28 cellular contexts compared by ENCODE assay signal in genomic region chr4:148550788-148551187, GRCh38.
"Had no signal": no experiment of that assay in that cellular context is flagged by ENCODE, and none has a peak within 500 bp of the region (broad histone marks: within the 10 kb centered on the region; RNA-seq: fewer than 3 reads in every experiment).

No MANE protein-coding gene starts in this region.

- H3K4me3 Mint-ChIP-seq: stimulated activated effector memory CD8-positive, alpha-beta T cell treated with anti-CD3 and anti-CD28 coated beads, Interleukin-12 subunit alpha, Interleukin-12 subunit beta, amount 100 ng/mL, for 72 hours; stimulated activated memory B cell treated with anti-CD40 and anti-IgM and Interleukin-4, amounts not matched to agents 10 μg/mL and 1 μg/mL and 100 μg/mL, for 72 hours; stimulated activated naive B cell treated with anti-CD40 and anti-IgM and Interleukin-4, amounts not matched to agents 10 μg/mL and 1 μg/mL and 100 μg/mL, for 72 hours; stimulated activated naive CD8-positive, alpha-beta T cell treated with anti-CD3 and anti-CD28 coated beads, Interleukin-15, amount 100 ng/mL, for 72 hours; stimulated activated naive CD8-positive, alpha-beta T cell treated with anti-CD3 and anti-CD28 coated beads, Interleukin-15, Interleukin-2, amounts not matched to agents 100 ng/mL and 50 ng/mL, for 24 hours; type B pancreatic cell had no signal

- H3K4me1 Mint-ChIP-seq: stimulated activated effector memory CD8-positive, alpha-beta T cell treated with anti-CD3 and anti-CD28 coated beads, Interleukin-12 subunit alpha, Interleukin-12 subunit beta, amount 100 ng/mL, for 72 hours; stimulated activated memory B cell treated with anti-CD40 and anti-IgM and Interleukin-4, amounts not matched to agents 10 μg/mL and 1 μg/mL and 100 μg/mL, for 72 hours; stimulated activated naive B cell treated with anti-CD40 and anti-IgM and Interleukin-4, amounts not matched to agents 10 μg/mL and 1 μg/mL and 100 μg/mL, for 72 hours; stimulated activated naive CD8-positive, alpha-beta T cell treated with anti-CD3 and anti-CD28 coated beads, Interleukin-15, amount 100 ng/mL, for 72 hours had no signal

- H3K27me3 ChIP-seq: stomach, testis, thyroid gland, tibial artery, tibial nerve, transverse colon, upper lobe of left lung, upper lobe of right lung, vagina had no signal

- H3K27ac Mint-ChIP-seq: stimulated activated effector memory CD8-positive, alpha-beta T cell treated with anti-CD3 and anti-CD28 coated beads, Interleukin-12 subunit alpha, Interleukin-12 subunit beta, amount 100 ng/mL, for 72 hours; stimulated activated memory B cell treated with anti-CD40 and anti-IgM and Interleukin-4, amounts not matched to agents 10 μg/mL and 1 μg/mL and 100 μg/mL, for 72 hours; stimulated activated naive B cell treated with anti-CD40 and anti-IgM and Interleukin-4, amounts not matched to agents 10 μg/mL and 1 μg/mL and 100 μg/mL, for 72 hours; stimulated activated naive CD8-positive, alpha-beta T cell treated with anti-CD3 and anti-CD28 coated beads, Interleukin-15, amount 100 ng/mL, for 72 hours; stimulated activated naive CD8-positive, alpha-beta T cell treated with anti-CD3 and anti-CD28 coated beads, Interleukin-15, Interleukin-2, amounts not matched to agents 100 ng/mL and 50 ng/mL, for 24 hours; type B pancreatic cell had no signal

- H3K9me3 Mint-ChIP-seq: stimulated activated memory B cell treated with anti-CD40 and anti-IgM and Interleukin-4, amounts not matched to agents 10 μg/mL and 1 μg/mL and 100 μg/mL, for 72 hours; stimulated activated naive B cell treated with anti-CD40 and anti-IgM and Interleukin-4, amounts not matched to agents 10 μg/mL and 1 μg/mL and 100 μg/mL, for 72 hours; stimulated activated naive CD8-positive, alpha-beta T cell treated with anti-CD3 and anti-CD28 coated beads, Interleukin-15, Interleukin-2, amounts not matched to agents 100 ng/mL and 50 ng/mL, for 24 hours; type B pancreatic cell had no signal

- H3K9me3 ChIP-seq: stomach, testis, thoracic aorta, thyroid gland, tibial artery, tibial nerve, transverse colon, upper lobe of left lung, upper lobe of right lung, uterus, vagina had no signal

- H3K4me3 ChIP-seq: stomach, testis, thoracic aorta, thyroid gland, tibial artery, tibial nerve, transverse colon, upper lobe of left lung, upper lobe of right lung, uterus, vagina had no signal

- H3K27me3 Mint-ChIP-seq: stimulated activated memory B cell treated with anti-CD40 and anti-IgM and Interleukin-4, amounts not matched to agents 10 μg/mL and 1 μg/mL and 100 μg/mL, for 72 hours; stimulated activated naive B cell treated with anti-CD40 and anti-IgM and Interleukin-4, amounts not matched to agents 10 μg/mL and 1 μg/mL and 100 μg/mL, for 72 hours; stimulated activated naive CD8-positive, alpha-beta T cell treated with anti-CD3 and anti-CD28 coated beads, Interleukin-15, amount 100 ng/mL, for 72 hours; stimulated activated naive CD8-positive, alpha-beta T cell treated with anti-CD3 and anti-CD28 coated beads, Interleukin-15, Interleukin-2, amounts not matched to agents 100 ng/mL and 50 ng/mL, for 24 hours; type B pancreatic cell had no signal

- H3K36me3 Mint-ChIP-seq: stimulated activated effector memory CD8-positive, alpha-beta T cell treated with anti-CD3 and anti-CD28 coated beads, Interleukin-12 subunit alpha, Interleukin-12 subunit beta, amount 100 ng/mL, for 72 hours; stimulated activated naive B cell treated with anti-CD40 and anti-IgM and Interleukin-4, amounts not matched to agents 10 μg/mL and 1 μg/mL and 100 μg/mL, for 72 hours; type B pancreatic cell had no signal

- FAIRE-seq: urothelium cell line had no signal

- H3K36me3 ChIP-seq: stomach, thoracic aorta, thyroid gland, tibial artery, tibial nerve, transverse colon, upper lobe of left lung, upper lobe of right lung, uterus, vagina had no signal

- H3K27ac ChIP-seq: stomach, testis, thoracic aorta, thyroid gland, tibial artery, tibial nerve, transverse colon, upper lobe of left lung, upper lobe of right lung, uterus, vagina had no signal

- H3K4me1 ChIP-seq: stomach, testis, thyroid gland, tibial artery, tibial nerve, transverse colon, upper lobe of left lung, upper lobe of right lung, uterus, vagina had no signal

- DNase-seq: stimulated activated CD4-positive, alpha-beta T cell treated with anti-CD3 and anti-CD28 coated beads, Interleukin-2, amount 100 ng/mL, for 48 hours; stimulated activated CD4-positive, alpha-beta T cell treated with anti-CD3 and anti-CD28 coated beads, Interleukin-4, amount 100 ng/mL, for 1 hour; stimulated activated CD4-positive, alpha-beta T cell treated with anti-CD3 and anti-CD28 coated beads, Interleukin-4, amount 100 ng/mL, for 24 hours; stimulated activated CD4-positive, alpha-beta T cell treated with anti-CD3 and anti-CD28 coated beads, Interleukin-4, amount 100 ng/mL, for 4 hours; stimulated activated CD8-positive, alpha-beta memory T cell treated with anti-CD3 and anti-CD28 coated beads, Interleukin-4, amount 100 ng/mL, for 48 hours; stimulated activated naive B cell treated with anti-CD40 and anti-IgM and Interleukin-4, amounts not matched to agents 10 μg/mL and 1 μg/mL and 100 μg/mL, for 72 hours; stimulated activated naive CD4-positive, alpha-beta T cell; stimulated activated naive CD4-positive, alpha-beta T cell treated with Interleukin-2 at 50 U/mL for 16 hours; stimulated activated naive CD8-positive, alpha-beta T cell treated with anti-CD3 and anti-CD28 coated beads, Interleukin-15, amount 100 ng/mL, for 72 hours; stimulated activated naive CD8-positive, alpha-beta T cell treated with anti-CD3 and anti-CD28 coated beads, Interleukin-15, Interleukin-2, amounts not matched to agents 100 U/mL and 50 U/mL, for 24 hours; stomach; substantia nigra; testis; thyroid gland; tibial artery; transverse colon; trophoblast cell; upper lobe of left lung; upper lobe of right lung; uterus had no signal

- ATAC-seq: stimulated activated effector memory CD8-positive, alpha-beta T cell treated with anti-CD3 and anti-CD28 coated beads, Interleukin-12 subunit alpha, Interleukin-12 subunit beta, amount 100 ng/mL, for 72 hours; stimulated activated memory B cell treated with anti-CD40 and anti-IgM and Interleukin-4, amounts not matched to agents 10 μg/mL and 1 μg/mL and 100 μg/mL, for 72 hours; stimulated activated naive B cell treated with anti-CD40 and anti-IgM and Interleukin-4, amounts not matched to agents 10 μg/mL and 1 μg/mL and 100 μg/mL, for 72 hours; stimulated activated naive CD8-positive, alpha-beta T cell treated with anti-CD3 and anti-CD28 coated beads, Interleukin-15, amount 100 ng/mL, for 72 hours; stimulated activated naive CD8-positive, alpha-beta T cell treated with anti-CD3 and anti-CD28 coated beads, Interleukin-15, Interleukin-2, amounts not matched to agents 100 U/mL and 50 U/mL, for 24 hours; upper lobe of right lung had no signal
